20 cellular contexts compared by ENCODE assay signal in the genomic region with DNA sequence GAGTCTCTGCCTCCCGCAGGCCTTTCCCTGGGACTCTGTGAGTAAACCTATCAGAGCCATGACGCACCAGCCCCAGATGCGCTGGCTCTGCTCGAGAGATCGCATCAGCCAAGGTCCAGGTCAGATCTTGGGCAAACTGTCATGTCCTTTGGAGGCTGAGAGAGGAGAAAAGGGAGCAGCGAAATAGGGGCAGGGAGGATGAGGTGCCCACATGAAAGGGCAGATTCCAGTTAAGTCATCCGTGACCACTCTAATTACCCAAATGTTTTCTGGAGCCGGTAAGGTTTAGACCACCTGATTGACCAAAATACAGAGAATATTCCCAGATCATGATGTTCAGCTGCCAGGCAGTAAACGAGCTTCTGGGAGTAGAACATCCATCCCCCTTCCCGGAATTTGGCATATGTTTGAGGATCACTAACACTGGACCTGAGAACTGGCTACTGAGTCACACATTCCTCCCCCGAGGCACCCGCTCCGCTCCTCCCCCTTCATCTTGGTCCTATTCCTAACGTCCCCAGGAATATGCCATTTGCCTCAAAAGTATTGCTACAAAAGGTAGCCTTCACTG.
DNase-seq lines count a peak whose midpoint lies in the region; ATAC-seq, FAIRE-seq and TF ChIP-seq lines count a peak whose summit lies in the region.
"Had no signal": no experiment of that assay in that cellular context is flagged by ENCODE, and none has a peak within 500 bp of the region (broad histone marks: within the 10 kb centered on the region; RNA-seq: fewer than 3 reads in every experiment).

No MANE protein-coding gene starts in this region.

- H4K20me1 ChIP-seq in BLaER1 (no peaks in the 10 kb centered on the region), MM.1S (ENCODE audit: insufficient read depth, low read length) (no peaks in the 10 kb centered on the region)

- WGBS in endodermal cell (ENCODE audit: insufficient coverage in 1 of 2, insufficient read length in 1 of 2), 2 experiments: 92% methylated on average over 10 to 14 of the region's 14 CpGs

- no peak overlapping the region for H2AFZ ChIP-seq in MM.1S (ENCODE audit: low read length)

- H3K4me1 ChIP-seq in BLaER1 (peaks cover 5% of the 10 kb centered on the region; the same call in 1 of the 2 replicates), endodermal cell (ENCODE audit: control insufficient read depth, insufficient read depth, low read length) (peaks cover 16% of the 10 kb centered on the region), MM.1S (ENCODE audit: low read length) (peaks cover 24% of the 10 kb centered on the region)
- H3K4me1 ChIP-seq: Peyer's patch, vagina had no signal

- no peak for TF ChIP-seq CTCF in endodermal cell (conservative IDR thresholded peaks at IDR 0.05)
- TF ChIP-seq CTCF in osteocyte (IDR thresholded peaks at IDR 0.05): no peak
- no peak for TF ChIP-seq CTCF in activated CD8-positive, alpha-beta T cell treated with anti-CD3 and anti-CD28 coated beads for 36 hours (IDR thresholded peaks at IDR 0.05)
- no peak for TF ChIP-seq CTCF in MM.1S (IDR thresholded peaks at IDR 0.05; ENCODE audit: low read length)

- POLR2A ChIA-PET in activated CD8-positive, alpha-beta T cell treated with anti-CD3 and anti-CD28 coated beads for 36 hours (lab: Charles Lee): no interaction called here

- intact Hi-C loops in activated CD8-positive, alpha-beta T cell treated with anti-CD3 and anti-CD28 coated beads for 36 hours (cut with micrococcal nuclease): no loop called here

- H3K9me2 ChIP-seq in MM.1S (replicated peaks; ENCODE audit: insufficient read depth, low read length): no peaks in the 10 kb centered on the region

- H3K9ac ChIP-seq in BLaER1 (no peak overlapping the region), endodermal cell (ENCODE audit: extremely low read depth, low read length, poor library complexity, severe bottlenecking) (no peak overlapping the region), MM.1S (ENCODE audit: low read length) (no peak overlapping the region)

- H3K9me3 Mint-ChIP-seq in endodermal cell: no peaks in the 10 kb centered on the region
- H3K9me3 Mint-ChIP-seq in osteocyte (ENCODE audit: unreplicated experiment): no peaks in the 10 kb centered on the region
- H3K9me3 Mint-ChIP-seq in activated CD8-positive, alpha-beta T cell treated with anti-CD3 and anti-CD28 coated beads for 36 hours: no peaks in the 10 kb centered on the region
- H3K9me3 Mint-ChIP-seq: CD4-positive, CD25-positive, alpha-beta regulatory T cell; stimulated activated naive CD8-positive, alpha-beta T cell treated with anti-CD3 and anti-CD28 coated beads, Interleukin-15, Interleukin-2, amounts not matched to agents 100 ng/mL and 50 ng/mL, for 24 hours had no signal

- H3K4me3 ChIP-seq in BLaER1 (no peak overlapping the region), endodermal cell (ENCODE audit: low read length) (no peak overlapping the region), MM.1S (ENCODE audit: low read length) (no peak overlapping the region)
- H3K4me3 ChIP-seq: Peyer's patch, vagina had no signal

- peaks cover 15% of the 10 kb centered on the region for H3F3A ChIP-seq in MM.1S (ENCODE audit: insufficient read depth, low read length)

- H3K27me3 ChIP-seq in BLaER1: no peaks in the 10 kb centered on the region
- H3K27me3 ChIP-seq in endodermal cell (ENCODE audit: control insufficient read depth, insufficient read depth, low read length, poor library complexity, severe bottlenecking): no peaks in the 10 kb centered on the region
- H3K27me3 ChIP-seq in MM.1S (replicated peaks; ENCODE audit: insufficient read depth, low read length): no peaks in the 10 kb centered on the region
- H3K27me3 ChIP-seq: Peyer's patch, vagina had no signal

- H3K27me3 Mint-ChIP-seq in endodermal cell (ENCODE audit: insufficient read depth): no peaks in the 10 kb centered on the region
- H3K27me3 Mint-ChIP-seq in osteocyte (ENCODE audit: unreplicated experiment): no peaks in the 10 kb centered on the region
- H3K27me3 Mint-ChIP-seq in activated CD8-positive, alpha-beta T cell treated with anti-CD3 and anti-CD28 coated beads for 36 hours: no peaks in the 10 kb centered on the region
- H3K27me3 Mint-ChIP-seq: CD4-positive, CD25-positive, alpha-beta regulatory T cell; stimulated activated naive CD8-positive, alpha-beta T cell treated with anti-CD3 and anti-CD28 coated beads, Interleukin-15, Interleukin-2, amounts not matched to agents 100 ng/mL and 50 ng/mL, for 24 hours had no signal

- H3K4me2 ChIP-seq in BLaER1 (0 out of 2 replicates have a peak overlapping the region, but pooled peaks have one; percentile 0), MM.1S (ENCODE audit: low read depth, low read length) (no peak overlapping the region)

- H3K27ac Mint-ChIP-seq in endodermal cell: peak overlapping the region; percentile 62
- no peak overlapping the region for H3K27ac Mint-ChIP-seq in osteocyte (ENCODE audit: unreplicated experiment)
- H3K27ac Mint-ChIP-seq in activated CD8-positive, alpha-beta T cell treated with anti-CD3 and anti-CD28 coated beads for 36 hours: no peak overlapping the region
- H3K27ac Mint-ChIP-seq: CD4-positive, CD25-positive, alpha-beta regulatory T cell; stimulated activated naive CD8-positive, alpha-beta T cell treated with anti-CD3 and anti-CD28 coated beads, Interleukin-15, Interleukin-2, amounts not matched to agents 100 ng/mL and 50 ng/mL, for 24 hours had no signal

- no peaks in the 10 kb centered on the region for H3K36me3 ChIP-seq in BLaER1
- peaks cover 64% of the 10 kb centered on the region for H3K36me3 ChIP-seq in endodermal cell (ENCODE audit: control insufficient read depth, insufficient read depth, low read length)
- H3K36me3 ChIP-seq in MM.1S (replicated peaks; ENCODE audit: insufficient read depth, low read length): no peaks in the 10 kb centered on the region
- H3K36me3 ChIP-seq: Peyer's patch, vagina had no signal

- FAIRE-seq in RCC 7860 (lab: Jason Lieb, UNC): peak; percentile 97
- FAIRE-seq: A204.1 had no signal

- peaks cover 72% of the 10 kb centered on the region for H3K36me3 Mint-ChIP-seq in endodermal cell (ENCODE audit: low read depth)
- peaks cover 2% of the 10 kb centered on the region for H3K36me3 Mint-ChIP-seq in osteocyte (ENCODE audit: unreplicated experiment)
- H3K36me3 Mint-ChIP-seq in activated CD8-positive, alpha-beta T cell treated with anti-CD3 and anti-CD28 coated beads for 36 hours (ENCODE audit: low read depth): no peaks in the 10 kb centered on the region
- H3K36me3 Mint-ChIP-seq: CD4-positive, CD25-positive, alpha-beta regulatory T cell had no signal

- ATAC-seq in activated CD8-positive, alpha-beta T cell treated with anti-CD3 and anti-CD28 coated beads for 36 hours: no peak
- ATAC-seq: left lobe of liver had no signal

- CTCF ChIA-PET in activated CD8-positive, alpha-beta T cell treated with anti-CD3 and anti-CD28 coated beads for 36 hours (lab: Charles Lee): no interaction called here

- no peaks in the 10 kb centered on the region for H3K9me3 ChIP-seq in BLaER1
- H3K9me3 ChIP-seq in endodermal cell (ENCODE audit: control insufficient read depth, low read length): no peaks in the 10 kb centered on the region
- H3K9me3 ChIP-seq in MM.1S (replicated peaks; ENCODE audit: insufficient read depth, low read length): no peaks in the 10 kb centered on the region
- H3K9me3 ChIP-seq: Peyer's patch, vagina had no signal

- H3K4me3 Mint-ChIP-seq in endodermal cell (no peak overlapping the region), osteocyte (ENCODE audit: unreplicated experiment) (peak overlapping the region; percentile 38)
- H3K4me3 Mint-ChIP-seq in activated CD8-positive, alpha-beta T cell treated with anti-CD3 and anti-CD28 coated beads for 36 hours: no peak overlapping the region
- H3K4me3 Mint-ChIP-seq: CD4-positive, CD25-positive, alpha-beta regulatory T cell; stimulated activated naive CD8-positive, alpha-beta T cell treated with anti-CD3 and anti-CD28 coated beads, Interleukin-15, Interleukin-2, amounts not matched to agents 100 ng/mL and 50 ng/mL, for 24 hours had no signal

- peak; percentile 98 for DNase-seq in RCC 7860 (ENCODE audit: low spot score)
- no peak for DNase-seq in endodermal cell
- no peak for DNase-seq in osteocyte (ENCODE audit: extremely low spot score, unreplicated experiment)
- no peak for DNase-seq in activated CD8-positive, alpha-beta T cell treated with anti-CD3 and anti-CD28 coated beads for 36 hours
- no peak for DNase-seq in MM.1S
- no peak for DNase-seq in activated CD4-positive, alpha-beta T cell treated with anti-CD3 and anti-CD28 coated beads, Interleukin-2, amount 50 U/mL, for 4 hours
- no peak for DNase-seq in NCI-H526 (lab: John Stamatoyannopoulos, UW)
- DNase-seq: activated CD4-positive, CD25-positive, alpha-beta regulatory T cell; activated effector memory CD4-positive, alpha-beta T cell treated with Interleukin-2 at 50 U/mL for 16 hours; aorta; CD4-positive, CD25-positive, alpha-beta regulatory T cell; DMS79 treated with DMSO at 0.1 percent for 48 hours; KG1; NCI-H1105 treated with DMSO at 0.1 percent for 48 hours; Peyer's patch had no signal

- H3K27ac ChIP-seq in BLaER1 (no peak overlapping the region), endodermal cell (ENCODE audit: low read depth, low read length) (peak overlapping the region; percentile 50), MM.1S (ENCODE audit: low read length) (no peak overlapping the region)
- H3K27ac ChIP-seq: Peyer's patch, vagina had no signal

- H3K79me2 ChIP-seq in MM.1S (ENCODE audit: low read length): no peaks in the 10 kb centered on the region

- H3K4me1 Mint-ChIP-seq in endodermal cell: peaks cover 22% of the 10 kb centered on the region
- peaks cover 26% of the 10 kb centered on the region for H3K4me1 Mint-ChIP-seq in osteocyte (ENCODE audit: unreplicated experiment)
- H3K4me1 Mint-ChIP-seq in activated CD8-positive, alpha-beta T cell treated with anti-CD3 and anti-CD28 coated beads for 36 hours (ENCODE audit: low read depth): no peaks in the 10 kb centered on the region
